ENCODE assay signal across 10 cellular contexts in genomic region chr12:121893901-121894540, GRCh38. TPM values are rescaled to one million over a fixed set of nuclear protein-coding genes. Genes with fewer than 3 reads are reported as not detected.
DNase-seq lines count a peak whose midpoint lies in the region; ATAC-seq, FAIRE-seq and TF ChIP-seq lines count a peak whose summit lies in the region.
"Had no signal": no experiment of that assay in that cellular context is flagged by ENCODE, and none has a peak within 500 bp of the region (broad histone marks: within the 10 kb centered on the region; RNA-seq: fewer than 3 reads in every experiment).

No MANE protein-coding gene starts in this region.

- WGBS in esophagus squamous epithelium, 2 donors, result 35 to 38% methylated on average over 6 of the region's 6 CpGs

- peak overlapping the region; percentile 74 for H3K27ac Mint-ChIP-seq in T-helper 1 cell treated with Interleukin-12 subunit alpha and Interleukin-12 subunit beta and Interleukin-4 antibody, amounts not matched to agents 30 μg/mL and 1 μg/mL, for 36 hours
- H3K27ac Mint-ChIP-seq: activated B cell treated with CpG ODN at 0.5 μM for 24 hours had no signal

- H3K36me3 ChIP-seq in SJSA1 (peaks cover 54% of the 10 kb centered on the region), esophagus squamous epithelium (peaks cover 0 to 70% (median 5%) of the 10 kb centered on the region in 3 donors)
- H3K36me3 ChIP-seq: ovary had no signal

- no peak for TF ChIP-seq CTCF in esophagus squamous epithelium (IDR thresholded peaks at IDR 0.05)

- no peak for FAIRE-seq in GM12891 (lab: Jason Lieb, UNC)

- H3K4me1 Mint-ChIP-seq in T-helper 1 cell treated with Interleukin-12 subunit alpha and Interleukin-12 subunit beta and Interleukin-4 antibody, amounts not matched to agents 30 μg/mL and 1 μg/mL, for 36 hours (ENCODE audit: low read depth), result peaks cover 33% of the 10 kb centered on the region

- peak overlapping the region; percentile 37 for H3K27ac ChIP-seq in SJSA1
- peak overlapping the region in 3 of 4 donors; percentile 42 to 77 (median 72) for H3K27ac ChIP-seq in esophagus squamous epithelium

- no peaks in the 10 kb centered on the region for H3K27me3 Mint-ChIP-seq in T-helper 1 cell treated with Interleukin-12 subunit alpha and Interleukin-12 subunit beta and Interleukin-4 antibody, amounts not matched to agents 30 μg/mL and 1 μg/mL, for 36 hours (ENCODE audit: low read depth)
- H3K27me3 Mint-ChIP-seq: activated B cell treated with CpG ODN at 0.5 μM for 24 hours had no signal

- H3K4me3 ChIP-seq in SJSA1, result no peak overlapping the region
- peak overlapping the region in 1 of 4 donors; percentile 2 for H3K4me3 ChIP-seq in esophagus squamous epithelium
- H3K4me3 ChIP-seq: ovary had no signal

- no peaks in the 10 kb centered on the region for H3K9me3 ChIP-seq in SJSA1 (replicated peaks)
- H3K9me3 ChIP-seq in esophagus squamous epithelium, result no peaks in the 10 kb centered on the region
- H3K9me3 ChIP-seq: ovary had no signal

- peak overlapping the region; percentile 34 for H3K4me3 Mint-ChIP-seq in T-helper 1 cell treated with Interleukin-12 subunit alpha and Interleukin-12 subunit beta and Interleukin-4 antibody, amounts not matched to agents 30 μg/mL and 1 μg/mL, for 36 hours
- H3K4me3 Mint-ChIP-seq: activated B cell treated with CpG ODN at 0.5 μM for 24 hours had no signal

- no peak for DNase-seq in T-helper 1 cell
- peak; percentile 55 to 58 for DNase-seq in SJSA1 (ENCODE audit: low read depth in 1 of 2, low spot score in 2 of 2)
- DNase-seq in esophagus squamous epithelium (lab: John Stamatoyannopoulos, UW), result no peak
- DNase-seq in stimulated activated naive CD8-positive, alpha-beta T cell treated with anti-CD3 and anti-CD28 coated beads, Interleukin-15, Interleukin-2, amounts not matched to agents 100 U/mL and 50 U/mL, for 24 hours, result no peak
- DNase-seq in GM12891 (ENCODE audit: insufficient read length, low spot score), result no peak
- DNase-seq in GDM1 (lab: John Stamatoyannopoulos, UW), result no peak
- DNase-seq: activated B cell treated with CpG ODN at 0.5 μM for 24 hours had no signal

- ATAC-seq in stimulated activated naive CD8-positive, alpha-beta T cell treated with anti-CD3 and anti-CD28 coated beads, Interleukin-15, Interleukin-2, amounts not matched to agents 100 U/mL and 50 U/mL, for 24 hours, result peak; percentile 66
- ATAC-seq in GM21367 (IDR thresholded peaks at IDR 0.05; ENCODE audit: unreplicated experiment), result no peak

- H3K9me3 Mint-ChIP-seq in T-helper 1 cell treated with Interleukin-12 subunit alpha and Interleukin-12 subunit beta and Interleukin-4 antibody, amounts not matched to agents 30 μg/mL and 1 μg/mL, for 36 hours, result no peaks in the 10 kb centered on the region
- H3K9me3 Mint-ChIP-seq: activated B cell treated with CpG ODN at 0.5 μM for 24 hours had no signal

- intact Hi-C loops in esophagus squamous epithelium (cut with DNase I), result no loop called here

- H3K4me1 ChIP-seq in SJSA1 (replicated peaks), result peaks cover 24% of the 10 kb centered on the region
- H3K4me1 ChIP-seq in esophagus squamous epithelium, result peaks cover 20 to 49% (median 31%) of the 10 kb centered on the region in 3 donors

- H3K36me3 Mint-ChIP-seq in T-helper 1 cell treated with Interleukin-12 subunit alpha and Interleukin-12 subunit beta and Interleukin-4 antibody, amounts not matched to agents 30 μg/mL and 1 μg/mL, for 36 hours (ENCODE audit: low read depth), result peaks cover 23% of the 10 kb centered on the region

- TF ChIP-seq POLR2A in esophagus squamous epithelium (IDR thresholded peaks at IDR 0.05) (no peak), GM12891 (IDR thresholded peaks at IDR 0.05; ENCODE audit: low read depth, low read length) (no peak)

- H3K27me3 ChIP-seq in SJSA1 (replicated peaks) (no peaks in the 10 kb centered on the region), esophagus squamous epithelium (no peaks in the 10 kb centered on the region)
- H3K27me3 ChIP-seq: ovary had no signal

TF ChIP-seq in GM12891, 5 proteins besides CTCF, POLR2A, EP300 and RAD21:
- TF ChIP-seq SPI1 (IDR thresholded peaks at IDR 0.05; ENCODE audit: low read depth, low read length), result no peak

RNA-seq across cellular contexts. Expression of gene PSMD9, which starts 5.4 kb away (rescaled TPM):
- total RNA-seq in SJSA1 (2014; rRNA removed; shearing (Covaris generic)), result 63.4 and 150 TPM in 2 replicates
- 100 to 1,000 TPM in 1 of 4 donors, 10 to 100 TPM in 3; 52.1 to 104 (median 71.4) TPM for total RNA-seq in esophagus squamous epithelium
- 40.6 TPM for polyA plus RNA-seq in GM12891 (2012; ENCODE audit: low read depth, missing spikeins)

RNA-seq across cellular contexts. Expression of gene CFAP251, which starts 24.4 kb away (rescaled TPM):
- 10.2 and 13.8 TPM in 2 replicates for total RNA-seq in SJSA1 (2014; rRNA removed; shearing (Covaris generic))
- total RNA-seq in esophagus squamous epithelium, result 1 to 10 TPM in 3 of 4 donors, under 1 TPM in 1; 0.34 to 2.9 (median 2.2) TPM
- 1.8 TPM for polyA plus RNA-seq in GM12891 (2012; ENCODE audit: low read depth, missing spikeins)

RNA-seq across cellular contexts. Expression of gene HPD, which starts 35.4 kb away (rescaled TPM):
- total RNA-seq in SJSA1 (2014; rRNA removed; shearing (Covaris generic)), result 0.11 TPM in 1 of 2 replicates, not detected in the other
- 1 to 10 TPM in 1 of 4 donors, not detected in 3; 1.3 TPM for total RNA-seq in esophagus squamous epithelium
- polyA plus RNA-seq in GM12891 (2012; ENCODE audit: low read depth, missing spikeins), result 0.49 TPM
- total RNA-seq: activated B cell treated with CpG ODN at 0.5 μM for 24 hours had no signal

Comparison
In these comparisons a context has a peak if more than half of its experiments do, and no peak if none do; other contexts are left out.
1. DNase-seq: peak in SJSA1 (2 of 2); none in T-helper 1 cell (0 of 5), esophagus squamous epithelium (single experiment), stimulated activated naive CD8-positive, alpha-beta T cell treated with anti-CD3 and anti-CD28 coated beads, Interleukin-15, Interleukin-2, amounts not matched to agents 100 U/mL and 50 U/mL, for 24 hours (single experiment), GM12891 (single experiment) and GDM1 (single experiment).